In genomic region chr7:52455571-52455970, GRCh38 we compare ENCODE assay signal across 8 cellular contexts.
"Had no signal": no experiment of that assay in that cellular context is flagged by ENCODE, and none has a peak within 500 bp of the region (broad histone marks: within the 10 kb centered on the region; RNA-seq: fewer than 3 reads in every experiment).

No MANE protein-coding gene starts in this region.

- FAIRE-seq: G401.6, GM12878, GM12891, GM12892, GM18507, GM19239 had no signal

- DNase-seq: GDM1, GF-D8 had no signal

- ATAC-seq: GM12878 had no signal

- H3K4me3 ChIP-seq: GM12878 had no signal
